In genomic region chr11:65524010-65524746, GRCh38 we compare ENCODE assay signal across 6 cellular contexts. TPM values are rescaled to one million over a fixed set of nuclear protein-coding genes. Genes with fewer than 3 reads are reported as not detected.
DNase-seq lines count a peak whose midpoint lies in the region; ATAC-seq lines count a peak whose summit lies in the region.

No MANE protein-coding gene starts in this region.

- peak overlapping the region; percentile 93 for H3K27ac Mint-ChIP-seq in activated CD4-positive, alpha-beta T cell treated with anti-CD3 and anti-CD28 coated beads, Interleukin-2, amount 10 ng/mL, durations not matched to agents 24 days and 14 days

- H3K36me3 Mint-ChIP-seq in activated CD4-positive, alpha-beta T cell treated with anti-CD3 and anti-CD28 coated beads, Interleukin-2, amount 10 ng/mL, durations not matched to agents 24 days and 14 days (ENCODE audit: low read depth) = peaks cover 16% of the 10 kb centered on the region

- peak overlapping the region; percentile 75 for H3K4me3 Mint-ChIP-seq in activated CD4-positive, alpha-beta T cell treated with anti-CD3 and anti-CD28 coated beads, Interleukin-2, amount 10 ng/mL, durations not matched to agents 24 days and 14 days

- intact Hi-C loops in activated CD4-positive, alpha-beta T cell treated with anti-CD3 and anti-CD28 coated beads, Interleukin-2, amount 10 ng/mL, durations not matched to agents 24 days and 14 days (cut with micrococcal nuclease) = loop anchor here (1.0 kb wide), 1 partner anchor 16 kb away; no protein-coding TSS in a partner anchor

- no peaks in the 10 kb centered on the region for H3K27me3 Mint-ChIP-seq in activated CD4-positive, alpha-beta T cell treated with anti-CD3 and anti-CD28 coated beads, Interleukin-2, amount 10 ng/mL, durations not matched to agents 24 days and 14 days

- H3K4me1 Mint-ChIP-seq in activated CD4-positive, alpha-beta T cell treated with anti-CD3 and anti-CD28 coated beads, Interleukin-2, amount 10 ng/mL, durations not matched to agents 24 days and 14 days = peaks cover 49% of the 10 kb centered on the region

- peak; percentile 72 for DNase-seq in activated CD4-positive, alpha-beta T cell treated with anti-CD3 and anti-CD28 coated beads, Interleukin-2, amount 10 ng/mL, durations not matched to agents 24 days and 14 days
- DNase-seq in activated CD4-positive, alpha-beta T cell treated with anti-CD3 and anti-CD28 coated beads for 48 hours = no peak
- DNase-seq in foreskin melanocyte = peak; percentile 58
- DNase-seq in stimulated activated naive CD8-positive, alpha-beta T cell treated with anti-CD3 and anti-CD28 coated beads, Interleukin-15, Interleukin-2, amounts not matched to agents 100 U/mL and 50 U/mL, for 24 hours = no peak
- DNase-seq in SIG-M5 treated with dmso at 0.1 percent for 504 hours (lab: John Stamatoyannopoulos, UW; ENCODE audit: unreplicated experiment) = no peak
- no peak for DNase-seq in stimulated activated naive CD4-positive, alpha-beta T cell treated with Interleukin-2 at 50 U/mL for 16 hours (lab: John Stamatoyannopoulos, UW)

- H3K9me3 Mint-ChIP-seq in activated CD4-positive, alpha-beta T cell treated with anti-CD3 and anti-CD28 coated beads, Interleukin-2, amount 10 ng/mL, durations not matched to agents 24 days and 14 days = no peaks in the 10 kb centered on the region

- peak; percentile 4 for ATAC-seq in stimulated activated naive CD8-positive, alpha-beta T cell treated with anti-CD3 and anti-CD28 coated beads, Interleukin-15, Interleukin-2, amounts not matched to agents 100 U/mL and 50 U/mL, for 24 hours

RNA-seq across cellular contexts. Expression of gene SCYL1, which starts 0.7 kb away (rescaled TPM):
- total RNA-seq in activated CD4-positive, alpha-beta T cell treated with anti-CD3 and anti-CD28 coated beads, Interleukin-2, amount 10 ng/mL, durations not matched to agents 24 days and 14 days = 94.2 and 95.8 TPM in 2 replicates

RNA-seq across cellular contexts. Expression of gene MALAT1, which starts 25.3 kb away (rescaled TPM):
- total RNA-seq in activated CD4-positive, alpha-beta T cell treated with anti-CD3 and anti-CD28 coated beads, Interleukin-2, amount 10 ng/mL, durations not matched to agents 24 days and 14 days = 5,198 and 5,435 TPM in 2 replicates

RNA-seq across cellular contexts. Expression of gene LTBP3, which starts 34.0 kb away (rescaled TPM):
- 94.9 and 96.9 TPM in 2 replicates for total RNA-seq in activated CD4-positive, alpha-beta T cell treated with anti-CD3 and anti-CD28 coated beads, Interleukin-2, amount 10 ng/mL, durations not matched to agents 24 days and 14 days

RNA-seq across cellular contexts. Expression of gene ZNRD2, which starts 46.1 kb away (rescaled TPM):
- 83.3 and 83.4 TPM in 2 replicates for total RNA-seq in activated CD4-positive, alpha-beta T cell treated with anti-CD3 and anti-CD28 coated beads, Interleukin-2, amount 10 ng/mL, durations not matched to agents 24 days and 14 days

RNA-seq across cellular contexts. Expression of gene FAM89B, which starts 48.2 kb away (rescaled TPM):
- total RNA-seq in activated CD4-positive, alpha-beta T cell treated with anti-CD3 and anti-CD28 coated beads, Interleukin-2, amount 10 ng/mL, durations not matched to agents 24 days and 14 days = 39.1 and 42.4 TPM in 2 replicates

Comparison
In these comparisons a context has a peak if more than half of its experiments do, and no peak if none do; other contexts are left out.
1. DNase-seq: peak in activated CD4-positive, alpha-beta T cell treated with anti-CD3 and anti-CD28 coated beads, Interleukin-2, amount 10 ng/mL, durations not matched to agents 24 days and 14 days (single experiment) and foreskin melanocyte (single experiment); none in activated CD4-positive, alpha-beta T cell treated with anti-CD3 and anti-CD28 coated beads for 48 hours (single experiment), stimulated activated naive CD8-positive, alpha-beta T cell treated with anti-CD3 and anti-CD28 coated beads, Interleukin-15, Interleukin-2, amounts not matched to agents 100 U/mL and 50 U/mL, for 24 hours (single experiment), SIG-M5 treated with dmso at 0.1 percent for 504 hours (single experiment) and stimulated activated naive CD4-positive, alpha-beta T cell treated with Interleukin-2 at 50 U/mL for 16 hours (single experiment).